Comparison of ENCODE assay signal across 8 cellular contexts in genomic region chr11:65890324-65891179, GRCh38. TPM values are rescaled to one million over a fixed set of nuclear protein-coding genes. Genes with fewer than 3 reads are reported as not detected.
A peak's percentile ranks its signal among the peaks of the same experiment; 100 is the strongest.
DNase-seq lines count a peak whose midpoint lies in the region; ATAC-seq and TF ChIP-seq lines count a peak whose summit lies in the region.

TSS of gene CCDC85B (plus strand) at chr11:65890673. CDS start at chr11:65890784, 111 bp downstream.

- CTCF ChIA-PET in HCT116 (lab: Charles Lee): interaction anchor here (0.7 to 6.5 kb wide), 10 partner anchors 10 to 179 kb away, joined by 3 to 82 read pairs (median 9); partner anchors contain the start of genes BANF1, CFL1, FOSL1 and KAT5

- H3K27me3 ChIP-seq in HCT116 (ENCODE audit: insufficient read depth, low read length): no peaks in the 10 kb centered on the region
- H3K27me3 ChIP-seq in SJSA1 (replicated peaks): no peaks in the 10 kb centered on the region
- peaks cover 18% of the 10 kb centered on the region for H3K27me3 ChIP-seq in neural progenitor cell
- no peaks in the 10 kb centered on the region for H3K27me3 ChIP-seq in stomach smooth muscle (ENCODE audit: control insufficient read depth in 1 of 2, insufficient read depth in 2 of 2, low read length in 2 of 2)

- peak within 1 kb of the TSS; percentile 91 for H3K27ac Mint-ChIP-seq in neural progenitor cell

- no peaks in the 10 kb centered on the region for H3K9me3 Mint-ChIP-seq in neural progenitor cell

- H3K79me2 ChIP-seq in HCT116 (ENCODE audit: insufficient read depth, low read length) (peaks cover 59% of the 10 kb centered on the region), neural progenitor cell (ENCODE audit: low read depth) (peaks cover 31% of the 10 kb centered on the region)

- in situ Hi-C loops in G401 (cut with HindIII; ENCODE audit: low sequenced_read_pairs): no loop called here

- H3K36me3 ChIP-seq in HCT116 (ENCODE audit: control insufficient read depth in 1 of 2, insufficient read depth in 2 of 2, low read length in 2 of 2) (peaks cover 15 to 35% of the 10 kb centered on the region in 2 experiments), SJSA1 (peaks cover 82% of the 10 kb centered on the region), neural progenitor cell (no peaks in the 10 kb centered on the region), stomach smooth muscle (ENCODE audit: control insufficient read depth in 2 of 2, insufficient read depth in 2 of 2, low read length in 2 of 2) (peaks cover 4 to 8% of the 10 kb centered on the region in 2 donors)

- POLR2A ChIA-PET in HCT116 (lab: Charles Lee): interaction anchor here (0.6 to 8.5 kb wide), 24 partner anchors 9 to 467 kb away, joined by 3 to 124 read pairs (median 6); partner anchors contain the start of genes AP5B1, BANF1, CFL1 and EIF1AD

- H3K9me3 ChIP-seq in HCT116 (ENCODE audit: control insufficient read depth in 1 of 2, insufficient read depth in 1 of 2, low read depth in 1 of 2, low read length in 2 of 2) (no peaks in the 10 kb centered on the region), SJSA1 (replicated peaks) (0 out of 2 replicates have a peak, but pooled peaks cover 2% of the 10 kb centered on the region), neural progenitor cell (ENCODE audit: low read depth) (no peaks in the 10 kb centered on the region), stomach smooth muscle (ENCODE audit: control insufficient read depth in 2 of 2, low read length in 2 of 2) (no peaks in the 10 kb centered on the region)

- peak; percentile 98 for TF ChIP-seq POLR2A in HCT116 (IDR thresholded peaks at IDR 0.05; ENCODE audit: borderline replicate concordance, extremely low read depth, insufficient read depth, insufficient read length)

- peak; percentile 98 for DNase-seq in G401 (ENCODE audit: low spot score)
- DNase-seq in HCT116 (ENCODE audit: low read depth, low spot score): peak; percentile 84
- DNase-seq in NAMALWA (ENCODE audit: low spot score): peak; percentile 97
- DNase-seq in SJSA1 (ENCODE audit: low read depth in 1 of 2, low spot score in 2 of 2): peak; percentile 100
- DNase-seq in activated gamma-delta T cell treated with anti-CD3 and anti-CD28 coated beads, Interleukin-2, amount 50 U/mL, for 16 hours (ENCODE audit: low read depth): peak; percentile 98
- peak; percentile 97 to 99 for DNase-seq in foreskin fibroblast
- peak; percentile 96 for DNase-seq in neural progenitor cell (ENCODE audit: low spot score)

- TF ChIP-seq CTCF in HCT116 (IDR thresholded peaks at IDR 0.05 in 2 of 3, conservative IDR thresholded peaks at IDR 0.05 in 1 of 3; ENCODE audit: borderline replicate concordance in 1 of 3, insufficient read depth in 1 of 3, low read depth in 2 of 3, low read length in 2 of 3) (peak in 2 of 3 experiments; percentile 5 to 14; a peak in 2 of 6 replicates), foreskin fibroblast (IDR thresholded peaks at IDR 0.05; ENCODE audit: low read depth, low read length) (peak; percentile 9), neural progenitor cell (IDR thresholded peaks at IDR 0.05) (peak; percentile 40)

- H3K4me3 ChIP-seq in HCT116 (replicated peaks in 1 of 2; ENCODE audit: low read depth in 1 of 2, low read length in 2 of 2) (peak within 1 kb of the TSS; percentile 90 to 92), SJSA1 (peak within 1 kb of the TSS; percentile 61), foreskin fibroblast (ENCODE audit: low read depth in 1 of 2, low read length in 2 of 2) (peak within 1 kb of the TSS; percentile 66 to 89), neural progenitor cell (peak within 1 kb of the TSS; percentile 66), stomach smooth muscle (ENCODE audit: low read length in 2 of 2) (peak within 1 kb of the TSS; percentile 73 to 93)

- H3F3A ChIP-seq in neural progenitor cell (ENCODE audit: low read depth): peaks cover 48% of the 10 kb centered on the region

- H3K27ac ChIP-seq in HCT116 (ENCODE audit: low read depth, low read length) (peak within 1 kb of the TSS; percentile 97), SJSA1 (peak within 1 kb of the TSS; percentile 55), neural progenitor cell (no peak within 1 kb of the TSS), stomach smooth muscle (ENCODE audit: low read length) (peak within 1 kb of the TSS; percentile 99)

- RAD21 ChIA-PET in HCT116 (lab: Charles Lee; ENCODE audit: low non-redundant PET in 1 of 2, low total read pairs in 2 of 2, uncharacterized antibody in 2 of 2, unreplicated experiment in 2 of 2): interaction anchor here in 1 of 2 experiments (0.7 to 3.0 kb wide), 3 partner anchors 13 to 27 kb away, joined by 3 to 10 read pairs (median 3); no protein-coding TSS in a partner anchor

- H3K4me1 ChIP-seq in HCT116 (ENCODE audit: control insufficient read depth in 1 of 2, insufficient read depth in 2 of 2, low read length in 2 of 2) (peaks cover 16 to 78% of the 10 kb centered on the region in 2 experiments), SJSA1 (replicated peaks) (peaks cover 62% of the 10 kb centered on the region), neural progenitor cell (peaks cover 24% of the 10 kb centered on the region), stomach smooth muscle (ENCODE audit: control insufficient read depth, insufficient read depth, low read length) (peaks cover 64% of the 10 kb centered on the region)

- H3K4me2 ChIP-seq in HCT116 (ENCODE audit: low read length) (peak within 1 kb of the TSS; percentile 98), neural progenitor cell (peak within 1 kb of the TSS; percentile 91)

- H3K4me3 Mint-ChIP-seq in neural progenitor cell: peak within 1 kb of the TSS; percentile 98

- peak; percentile 56 for ATAC-seq in HCT116

- BruUV-seq in HCT116 (replicated peaks; lab: Mats Ljungman, UMichigan): no TSS peak

- H2AFZ ChIP-seq in HCT116 (ENCODE audit: low read depth, low read length, poor library complexity, severe bottlenecking) (no peak within 1 kb of the TSS), neural progenitor cell (replicated peaks) (peak within 1 kb of the TSS; percentile 20)

- H4K20me1 ChIP-seq in HCT116 (ENCODE audit: insufficient read depth) (peaks cover 10% of the 10 kb centered on the region; the same call in 1 of the 2 replicates), neural progenitor cell (ENCODE audit: low read depth) (peaks cover 14% of the 10 kb centered on the region)

- H3K9me2 ChIP-seq in HCT116 (ENCODE audit: insufficient read depth): no peaks in the 10 kb centered on the region

- H3K27me3 Mint-ChIP-seq in neural progenitor cell (ENCODE audit: insufficient read depth, low read depth): peaks cover 8% of the 10 kb centered on the region

- H3K9ac ChIP-seq in HCT116 (ENCODE audit: low read length) (peak within 1 kb of the TSS; percentile 87), neural progenitor cell (no peak within 1 kb of the TSS), stomach smooth muscle (ENCODE audit: low read length in 2 of 2) (peak within 1 kb of the TSS; percentile 91 to 92)

- H3K36me3 Mint-ChIP-seq in neural progenitor cell: peaks cover 8% of the 10 kb centered on the region

- no peak for TF ChIP-seq RAD21 in HCT116 (IDR thresholded peaks at IDR 0.05; ENCODE audit: low read depth)

- intact Hi-C loops in HCT116 (cut with micrococcal nuclease): loop anchor here (1.0 kb wide), 2 partner anchors 25 to 99 kb away; no protein-coding TSS in a partner anchor

- H3K4me1 Mint-ChIP-seq in neural progenitor cell: peaks cover 51% of the 10 kb centered on the region

TF ChIP-seq in HCT116, 20 proteins besides CTCF, POLR2A, EP300 and RAD21:
- TF ChIP-seq JUND (IDR thresholded peaks at IDR 0.05): no peak
- no peak for TF ChIP-seq EZH2phosphoT487 (IDR thresholded peaks at IDR 0.05; ENCODE audit: borderline replicate concordance)
- peak; percentile 35 for TF ChIP-seq ZBTB33 (IDR thresholded peaks at IDR 0.05; ENCODE audit: extremely low read depth, insufficient replicate concordance, low read length)
- peak; percentile 36 for TF ChIP-seq TCF7L2 (IDR thresholded peaks at IDR 0.05; ENCODE audit: borderline replicate concordance, extremely low read depth, insufficient read depth, insufficient read length)
- peak; percentile 97 for TF ChIP-seq POLR2AphosphoS5 (IDR thresholded peaks at IDR 0.05; ENCODE audit: low read depth, low read length)
- peak; percentile 88; the same call in 1 of the 2 replicates for TF ChIP-seq ZFX (IDR thresholded peaks at IDR 0.05)
- TF ChIP-seq YY1 (IDR thresholded peaks at IDR 0.05; ENCODE audit: extremely low read depth, insufficient replicate concordance, low read depth, low read length): peak; percentile 55

RNA-seq across cellular contexts. Expression of gene CCDC85B, which starts in this region (rescaled TPM):
- total RNA-seq in G401 (2014; rRNA removed; shearing (Covaris generic)): 180 and 212 TPM in 2 replicates
- total RNA-seq in HCT116 (2021; ENCODE audit: unreplicated experiment) (84.3 TPM), neural progenitor cell (ENCODE audit: low replicate concordance) (3.9 and 23.1 TPM in 2 replicates)
- 87.5 and 88.5 TPM in 2 replicates for polyA plus RNA-seq in HCT116 (2012)
- 94.0 and 160 TPM in 2 replicates for total RNA-seq in SJSA1 (2014; rRNA removed; shearing (Covaris generic))
